Comparison of ENCODE assay signal across 8 cellular contexts in the genomic region with DNA sequence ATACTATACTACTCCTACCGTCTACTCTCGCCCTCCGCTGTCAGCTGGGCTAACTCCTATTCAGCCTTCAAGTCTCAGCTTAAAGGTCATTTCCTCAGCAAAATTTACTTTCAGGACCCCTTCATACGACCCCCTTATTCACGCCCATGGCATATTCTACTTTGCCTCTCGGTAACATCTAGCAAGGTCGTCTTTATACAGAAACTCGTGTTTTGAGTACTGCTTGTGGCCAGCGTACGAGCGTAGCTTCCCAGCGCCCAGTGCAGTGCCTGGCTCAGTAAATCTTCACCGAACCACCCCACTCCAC. TPM values are rescaled to one million over a fixed set of nuclear protein-coding genes. Genes with fewer than 3 reads are reported as not detected.
DNase-seq lines count a peak whose midpoint lies in the region; ATAC-seq and TF ChIP-seq lines count a peak whose summit lies in the region.

No MANE protein-coding gene starts in this region.

- no peak for DNase-seq in lower leg skin (ENCODE audit: low spot score in 2 of 2)
- DNase-seq in ureter (ENCODE audit: low spot score) = no peak
- no peak for DNase-seq in NCI-H1930 (lab: John Stamatoyannopoulos, UW)
- no peak for DNase-seq in SW 1271 (lab: John Stamatoyannopoulos, UW)

- intact Hi-C loops in lower leg skin (cut with DNase I; ENCODE audit: low total_unique reads) = no loop called here

- peak; percentile 17 for ATAC-seq in HG02870 (IDR thresholded peaks at IDR 0.05; ENCODE audit: unreplicated experiment)

- H3K27ac ChIP-seq in C4-2B (peak overlapping the region; percentile 99), angular gyrus (ENCODE audit: low read depth, low read length) (peak overlapping the region; percentile 88), urinary bladder (ENCODE audit: low read depth) (peak overlapping the region; percentile 63)

- TF ChIP-seq POLR2A in lower leg skin (IDR thresholded peaks at IDR 0.05) = no peak

- no peaks in the 10 kb centered on the region for H3K4me1 ChIP-seq in urinary bladder (ENCODE audit: insufficient read depth)

- TF ChIP-seq CTCF in C4-2B (conservative IDR thresholded peaks at IDR 0.05) (no peak), lower leg skin (IDR thresholded peaks at IDR 0.05) (no peak)

- peaks cover 4% of the 10 kb centered on the region for H3K36me3 ChIP-seq in urinary bladder (ENCODE audit: insufficient read depth)

- whole genome bisulfite sequencing in lower leg skin, 2 donors = 1 to 2% methylated on average over 12 to 13 of the region's 13 CpGs
- WGBS in urinary bladder = 1% methylated on average over 13 of the region's 13 CpGs

- H3K4me3 ChIP-seq in lower leg skin (ENCODE audit: low read depth, poor library complexity, severe bottlenecking) (peak overlapping the region; percentile 98), urinary bladder (ENCODE audit: low read depth, low read length) (peak overlapping the region; percentile 77)

RNA-seq across cellular contexts. Expression of gene CRNKL1, which starts 0.5 kb away (rescaled TPM):
- total RNA-seq in lower leg skin (10 to 100 TPM; 19.5 to 25.3 (median 20.7) TPM), urinary bladder (47.9 TPM), ureter (18.7 TPM)
- polyA plus RNA-seq in urinary bladder = 11.9 TPM

RNA-seq across cellular contexts. Expression of gene CFAP61, which starts 0.6 kb away (rescaled TPM):
- total RNA-seq in lower leg skin (1 to 10 TPM in 2 of 4 donors, under 1 TPM in 2; 0.19 to 1.4 (median 1.1) TPM), urinary bladder (0.32 TPM), ureter (0.39 TPM)
- 0.35 TPM for polyA plus RNA-seq in urinary bladder

RNA-seq across cellular contexts. Expression of gene NAA20, which starts 34.6 kb away (rescaled TPM):
- total RNA-seq in lower leg skin = 10 to 100 TPM; 27.2 to 38.4 (median 33.1) TPM
- total RNA-seq in urinary bladder = 42.3 TPM
- polyA plus RNA-seq in urinary bladder = 58.7 TPM
- total RNA-seq in ureter = 63.4 TPM
